ENCODE assay signal across 17 cellular contexts in the genomic region with DNA sequence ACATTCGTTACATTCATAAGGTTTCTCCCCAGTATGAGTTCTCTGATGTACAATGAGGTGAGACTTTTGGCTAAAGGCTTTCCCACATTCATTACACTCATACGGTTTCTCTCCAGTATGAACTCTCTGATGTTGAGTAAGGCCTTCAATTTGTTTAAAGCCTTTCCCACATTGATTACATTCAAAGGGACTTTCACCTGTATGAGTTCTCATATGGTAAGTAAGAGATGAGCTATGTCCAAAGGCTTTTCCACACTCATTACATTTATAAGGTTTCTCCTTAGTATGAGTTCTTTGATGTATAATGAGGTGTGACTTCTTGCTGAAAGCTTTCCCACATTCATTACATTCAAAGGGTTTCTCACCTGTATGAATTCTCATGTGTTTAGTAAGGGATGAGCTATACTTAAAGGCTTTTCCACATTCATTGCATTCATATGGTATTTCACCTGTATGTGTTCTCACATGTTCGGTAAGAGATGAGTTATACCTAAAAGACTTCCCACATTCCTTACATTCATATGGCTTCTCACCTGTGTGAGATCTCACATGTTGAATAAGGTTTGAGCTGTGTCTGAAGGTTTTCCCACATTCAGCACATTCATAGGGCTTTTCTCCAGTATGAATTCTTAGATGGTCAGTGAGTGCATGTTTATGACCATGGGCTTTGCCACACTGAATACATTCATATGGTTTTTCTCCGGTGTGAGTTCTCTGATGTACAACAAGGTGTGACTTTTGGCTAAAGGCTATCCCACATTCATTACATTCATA. TPM values are rescaled to one million over a fixed set of nuclear protein-coding genes. Genes with fewer than 3 reads are reported as not detected.
DNase-seq lines count a peak whose midpoint lies in the region; FAIRE-seq and TF ChIP-seq lines count a peak whose summit lies in the region.
"Had no signal": no experiment of that assay in that cellular context is flagged by ENCODE, and none has a peak within 500 bp of the region (broad histone marks: within the 10 kb centered on the region; RNA-seq: fewer than 3 reads in every experiment).

No MANE protein-coding gene starts in this region.

- 88% methylated on average over 4 of the region's 4 CpGs; no CpG with 5 or more reads in 1 of the 2 experiments for WGBS in H1 (ENCODE audit: extremely low coverage in 1 of 2, insufficient coverage in 1 of 2, insufficient read length in 1 of 2, insufficient replicate concordance in 2 of 2, low coverage in 1 of 2, low lambda C conversion rate in 2 of 2, missing lambda C conversion rate in 1 of 2), 2 experiments

- H2BK20ac ChIP-seq in H1 (ENCODE audit: low read length): no peak overlapping the region

- DNase-seq in DMS53 (lab: John Stamatoyannopoulos, UW): peak; percentile 36
- DNase-seq in DMS53 treated with DMSO at 0.1 percent for 48 hours (lab: John Stamatoyannopoulos, UW; ENCODE audit: unreplicated experiment): no peak
- peak; percentile 1 for DNase-seq in NB4 (ENCODE audit: low read depth)
- no peak for DNase-seq in H1 (ENCODE audit: low read depth in 1 of 2, low spot score in 2 of 2)
- DNase-seq in Ammon's horn (ENCODE audit: low spot score): no peak
- DNase-seq in 8988T: no peak
- no peak for DNase-seq in islet precursor cell
- DNase-seq: activated CD8-positive, alpha-beta T cell treated with anti-CD3 and anti-CD28 coated beads, Interleukin-2, amount 10 ng/mL, durations not matched to agents 7 days and 5 days; activated T-cell treated with anti-CD3 and anti-CD28 coated beads, Interleukin-2, amount 50 U/mL, for 48 hours; left cardiac atrium; retina; SIG-M5; transverse colon had no signal

- no peak overlapping the region for H4K91ac ChIP-seq in H1 (replicated peaks; ENCODE audit: insufficient read length, low read length)

- H3K27ac ChIP-seq in H1 (ENCODE audit: low read depth, low read length): no peak overlapping the region
- no peak overlapping the region for H3K27ac ChIP-seq in rectal smooth muscle tissue (ENCODE audit: low read depth, low read length)
- H3K27ac ChIP-seq: neutrophil, transverse colon had no signal

- H3K23ac ChIP-seq in H1 (ENCODE audit: insufficient read length): no peak overlapping the region

- H3K4me1 ChIP-seq in H1 (replicated peaks in 1 of 4; ENCODE audit: control insufficient read depth in 3 of 4, insufficient read depth in 4 of 4, low read length in 3 of 4) (no peaks in the 10 kb centered on the region), rectal smooth muscle tissue (ENCODE audit: control insufficient read depth, insufficient read depth, low read length) (no peaks in the 10 kb centered on the region)
- H3K4me1 ChIP-seq: transverse colon had no signal

- no peak overlapping the region for H2BK12ac ChIP-seq in H1 (ENCODE audit: low read depth, low read length)

- H3K9ac ChIP-seq in H1 (replicated peaks in 1 of 4; ENCODE audit: extremely low read depth in 1 of 4, low read depth in 3 of 4, low read length in 3 of 4): no peak overlapping the region
- no peak overlapping the region for H3K9ac ChIP-seq in rectal smooth muscle tissue (ENCODE audit: low read length)

- no peaks in the 10 kb centered on the region for H4K20me1 ChIP-seq in H1 (replicated peaks in 1 of 2; ENCODE audit: control insufficient read depth in 1 of 2, insufficient read depth in 2 of 2, low read length in 2 of 2)

- H3K18ac ChIP-seq in H1 (ENCODE audit: extremely low read depth, low read length): no peak overlapping the region

- no peak overlapping the region for H2BK15ac ChIP-seq in H1 (ENCODE audit: low read length)

- no peak overlapping the region for H3K4me2 ChIP-seq in H1 (ENCODE audit: insufficient read depth in 1 of 2, low read depth in 2 of 2, low read length in 2 of 2)

- H2AK5ac ChIP-seq in H1 (ENCODE audit: low read depth, low read length): no peak overlapping the region

- TF ChIP-seq RAD21 in H1 (IDR thresholded peaks at IDR 0.05 in 1 of 2, conservative IDR thresholded peaks at IDR 0.05 in 1 of 2; ENCODE audit: low read depth in 2 of 2, low read length in 2 of 2): no peak

- no peak overlapping the region for H4K5ac ChIP-seq in H1 (ENCODE audit: insufficient read length, low read depth, low read length)

- no peak overlapping the region for H3K56ac ChIP-seq in H1 (replicated peaks; ENCODE audit: insufficient read length, low read depth, low read length)

- H3K9me3 ChIP-seq in H1 (ENCODE audit: insufficient read depth in 2 of 2, low read depth in 1 of 2, low read length in 1 of 2): peaks cover 79 to 81% of the 10 kb centered on the region in 2 experiments

- TF ChIP-seq CTCF in NB4 (IDR thresholded peaks at IDR 0.05; ENCODE audit: low read depth, low read length): no peak
- TF ChIP-seq CTCF in H1 (IDR thresholded peaks at IDR 0.05; ENCODE audit: control extremely low read depth in 1 of 3, insufficient read depth in 1 of 3, low read depth in 1 of 3, low read length in 3 of 3): no peak

- H3K27me3 ChIP-seq in H1 (replicated peaks in 1 of 4; ENCODE audit: control insufficient read depth in 3 of 4, extremely low read depth in 1 of 4, insufficient read depth in 3 of 4, low read length in 3 of 4): no peaks in the 10 kb centered on the region
- no peaks in the 10 kb centered on the region for H3K27me3 ChIP-seq in rectal smooth muscle tissue (ENCODE audit: control insufficient read depth, insufficient read depth, low read length)
- H3K27me3 ChIP-seq: neutrophil, transverse colon had no signal

- H2AFZ ChIP-seq in H1 (ENCODE audit: low read length): no peak overlapping the region

- H3K4me3 ChIP-seq in NB4 (ENCODE audit: low read depth, low read length): no peak overlapping the region
- H3K4me3 ChIP-seq in H1 (ENCODE audit: extremely low read depth in 1 of 4, insufficient read depth in 2 of 4, low read depth in 3 of 4, low read length in 4 of 4): no peak overlapping the region
- peak overlapping the region; percentile 9 for H3K4me3 ChIP-seq in rectal smooth muscle tissue (ENCODE audit: low read length)
- H3K4me3 ChIP-seq: transverse colon had no signal

- CTCF ChIA-PET in H1 (lab: Charles Lee; ENCODE audit: partially characterized antibody): interaction anchor here (0.6 to 1.5 kb wide), 5 partner anchors 19 to 141 kb away, joined by 3 to 4 read pairs (median 3); no protein-coding TSS in a partner anchor

- TF ChIP-seq POLR2A in NB4 (IDR thresholded peaks at IDR 0.05; ENCODE audit: extremely low read depth, insufficient read length) (no peak), H1 (IDR thresholded peaks at IDR 0.05; ENCODE audit: control extremely low read depth in 1 of 2, low read depth in 2 of 2, low read length in 2 of 2) (no peak)

- H3K36me3 ChIP-seq in H1 (ENCODE audit: control insufficient read depth in 2 of 4, insufficient read depth in 4 of 4, low read length in 3 of 4) (peaks cover 0 to 56% (median 15%) of the 10 kb centered on the region in 4 experiments; a peak in 4 of 8 replicates), rectal smooth muscle tissue (ENCODE audit: control insufficient read depth, insufficient read depth, low read length) (peaks cover 19% of the 10 kb centered on the region)
- H3K36me3 ChIP-seq: neutrophil had no signal

- no peaks in the 10 kb centered on the region for H3K23me2 ChIP-seq in H1 (ENCODE audit: low read depth, low read length)

- TF ChIP-seq EP300 in H1 (IDR thresholded peaks at IDR 0.05; ENCODE audit: borderline replicate concordance in 1 of 2, low read depth in 2 of 2, low read length in 2 of 2): no peak

- no peak overlapping the region for H3K14ac ChIP-seq in H1 (ENCODE audit: insufficient read length)

- no peak overlapping the region for H2BK5ac ChIP-seq in H1 (ENCODE audit: low read depth, low read length)

- H3K79me1 ChIP-seq in H1 (ENCODE audit: low read depth, low read length): no peaks in the 10 kb centered on the region

- H4K8ac ChIP-seq in H1 (ENCODE audit: extremely low read depth, insufficient read depth, low read length): no peak overlapping the region

- H3K79me2 ChIP-seq in H1 (ENCODE audit: control insufficient read depth in 1 of 2, insufficient read depth in 2 of 2, low read length in 2 of 2): no peaks in the 10 kb centered on the region

- no peak overlapping the region for H2BK120ac ChIP-seq in H1 (replicated peaks; ENCODE audit: low read depth, low read length)

- POLR2A ChIA-PET in H1 (lab: Charles Lee; ENCODE audit: partially characterized antibody): no interaction called here

- H3K4ac ChIP-seq in H1 (replicated peaks; ENCODE audit: insufficient read length, low read depth, low read length): no peak overlapping the region

- no peak for FAIRE-seq in H1 (lab: Jason Lieb, UNC)
- FAIRE-seq: bronchial epithelial cell had no signal

TF ChIP-seq in H1, 55 proteins besides CTCF, POLR2A, EP300 and RAD21:
- TF ChIP-seq ZNF274 (IDR thresholded peaks at IDR 0.05; ENCODE audit: borderline replicate concordance, extremely low read depth, low read length) (peak; percentile 99), CBX5 (IDR thresholded peaks at IDR 0.05; ENCODE audit: low read depth, low read length) (0 out of 2 replicates have a peak, but pooled peaks have one; percentile 56)
- TF ChIP-seq, protein P1, sequence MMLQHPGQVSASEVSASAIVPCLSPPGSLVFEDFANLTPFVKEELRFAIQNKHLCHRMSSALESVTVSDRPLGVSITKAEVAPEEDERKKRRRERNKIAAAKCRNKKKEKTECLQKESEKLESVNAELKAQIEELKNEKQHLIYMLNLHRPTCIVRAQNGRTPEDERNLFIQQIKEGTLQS (IDR thresholded peaks at IDR 0.05; ENCODE audit: insufficient read depth, low read depth, low read length): no peak

RNA-seq across cellular contexts. Expression of a gene that starts 13.5 kb away (rescaled TPM):
- total RNA-seq in H1 (2021; fragmentation: NEBNext Ultra II Directional; extraction: Animal tissue kit (Norgen Biotek cat#: 25700)): 4.4 and 5.1 TPM in 2 replicates
- polyA plus RNA-seq in H1 (2011; rRNA removed): 0.25 and 0.38 TPM in 2 replicates
- polyA plus RNA-seq in H1 (2011; cell fraction: cytosol; rRNA removed): 0.78 TPM
- polyA plus RNA-seq in H1 (2011; cell fraction: nucleus; rRNA removed): 0.71 TPM
- 1.7 to 2.3 TPM (median 2.1 TPM) in 4 replicates for polyA plus RNA-seq in H1 (2012, experiment 1 of 2)
- polyA plus RNA-seq in H1 (2012, experiment 2 of 2): 0.17 TPM
- polyA plus RNA-seq in H1 (2013, experiment 1 of 2): 1.6 TPM
- 2.0 TPM for polyA plus RNA-seq in H1 (2013, experiment 2 of 2)
- polyA minus RNA-seq in H1 (2011; rRNA and poly(A)+ RNA removed): 1.1 and 2.2 TPM in 2 replicates
- polyA minus RNA-seq in H1 (2011; cell fraction: cytosol; rRNA and poly(A)+ RNA removed): 1.5 TPM
- 2.9 TPM for polyA minus RNA-seq in H1 (2011; cell fraction: nucleus; rRNA and poly(A)+ RNA removed)

RNA-seq across cellular contexts. Expression of a gene that starts 31.1 kb away (rescaled TPM):
- 19.2 and 20.2 TPM in 2 replicates for total RNA-seq in H1 (2021; fragmentation: NEBNext Ultra II Directional; extraction: Animal tissue kit (Norgen Biotek cat#: 25700))
- 4.5 and 6.1 TPM in 2 replicates for polyA plus RNA-seq in H1 (2011; rRNA removed)
- polyA plus RNA-seq in H1 (2011; cell fraction: cytosol; rRNA removed): 4.9 TPM
- polyA plus RNA-seq in H1 (2011; cell fraction: nucleus; rRNA removed): 14.9 TPM
- 4.7 to 9.2 TPM (median 6.4 TPM) in 4 replicates for polyA plus RNA-seq in H1 (2012, experiment 1 of 2)
- polyA plus RNA-seq in H1 (2012, experiment 2 of 2): 0.39 TPM
- 16.9 TPM for polyA plus RNA-seq in H1 (2013, experiment 1 of 2)
- polyA plus RNA-seq in H1 (2013, experiment 2 of 2): 14.4 TPM
- 22.2 and 29.6 TPM in 2 replicates for polyA minus RNA-seq in H1 (2011; rRNA and poly(A)+ RNA removed)
- polyA minus RNA-seq in H1 (2011; cell fraction: cytosol; rRNA and poly(A)+ RNA removed): 10.6 TPM
- polyA minus RNA-seq in H1 (2011; cell fraction: nucleus; rRNA and poly(A)+ RNA removed): 77.5 TPM
- total RNA-seq: A172 had no signal

Comparison
In these comparisons a context has a peak if more than half of its experiments do, and no peak if none do; other contexts are left out.
1. DNase-seq: peak in DMS53 (single experiment) and NB4 (single experiment); none in DMS53 treated with DMSO at 0.1 percent for 48 hours (single experiment), H1 (0 of 2), Ammon's horn (single experiment), 8988T (single experiment) and islet precursor cell (single experiment).